In genomic region chr6:170554086-170554887, GRCh38 we compare ENCODE assay signal across 8 cellular contexts. TPM values are rescaled to one million over a fixed set of nuclear protein-coding genes. Genes with fewer than 3 reads are reported as not detected.
DNase-seq lines count a peak whose midpoint lies in the region; ATAC-seq and TF ChIP-seq lines count a peak whose summit lies in the region.

TSS of gene TBP (plus strand) at chr6:170554369. CDS start at chr6:170557030, 2,661 bp downstream.

- H3K9me3 Mint-ChIP-seq in activated T-helper 2 cell treated with anti-CD3 and anti-CD28 coated beads, Interferon-gamma antibody, Interleukin-2, Interleukin-4, amounts not matched to agents 10 μg/mL and 5 μg/mL and 100 μg/mL, durations not matched to agents 14 hours and 24 hours and 36 hours = no peaks in the 10 kb centered on the region
- H3K9me3 Mint-ChIP-seq in naive thymus-derived CD8-positive, alpha-beta T cell = no peaks in the 10 kb centered on the region

- POLR2A ChIA-PET in naive thymus-derived CD8-positive, alpha-beta T cell (lab: Charles Lee) = interaction anchor here (0.6 to 4.3 kb wide), 12 partner anchors 14 to 1341 kb away, joined by 3 to 59 read pairs (median 5); partner anchors contain the start of genes C6orf120, DYNLT2, ERMARD and FAM120B

- peaks cover 64% of the 10 kb centered on the region for H4K20me1 ChIP-seq in Loucy (ENCODE audit: insufficient read depth, low read length, poor library complexity, severe bottlenecking)

- H3K36me3 ChIP-seq in H7 (replicated peaks; ENCODE audit: control insufficient read depth, insufficient read depth, low read length) (peaks cover 4% of the 10 kb centered on the region; the same call in 1 of the 2 replicates), Loucy (ENCODE audit: insufficient read depth, low read length) (no peaks in the 10 kb centered on the region), RWPE2 (ENCODE audit: low read depth) (peaks cover 54% of the 10 kb centered on the region)

- no peaks in the 10 kb centered on the region for H3K27me3 Mint-ChIP-seq in activated T-helper 2 cell treated with anti-CD3 and anti-CD28 coated beads, Interferon-gamma antibody, Interleukin-2, Interleukin-4, amounts not matched to agents 10 μg/mL and 5 μg/mL and 100 μg/mL, durations not matched to agents 14 hours and 24 hours and 36 hours (ENCODE audit: low read depth)
- no peaks in the 10 kb centered on the region for H3K27me3 Mint-ChIP-seq in naive thymus-derived CD8-positive, alpha-beta T cell

- H3K4me1 ChIP-seq in Loucy (ENCODE audit: insufficient read depth, low read length, poor library complexity, severe bottlenecking) = peaks cover 56% of the 10 kb centered on the region
- peaks cover 11% of the 10 kb centered on the region for H3K4me1 ChIP-seq in RWPE2 (ENCODE audit: insufficient read depth, poor library complexity, severe bottlenecking)

- H3K4me3 ChIP-seq in H7 (ENCODE audit: insufficient read depth, low read depth, low read length) (peak within 1 kb of the TSS; percentile 85), Loucy (ENCODE audit: low read length, poor library complexity, severe bottlenecking) (peak within 1 kb of the TSS; percentile 95), RWPE2 (ENCODE audit: severe bottlenecking) (peak within 1 kb of the TSS; percentile 71)

- H3K36me3 Mint-ChIP-seq in activated T-helper 2 cell treated with anti-CD3 and anti-CD28 coated beads, Interferon-gamma antibody, Interleukin-2, Interleukin-4, amounts not matched to agents 10 μg/mL and 5 μg/mL and 100 μg/mL, durations not matched to agents 14 hours and 24 hours and 36 hours (ENCODE audit: low read depth) = peaks cover 41% of the 10 kb centered on the region
- H3K36me3 Mint-ChIP-seq in naive thymus-derived CD8-positive, alpha-beta T cell = peaks cover 0 to 43% (median 6%) of the 10 kb centered on the region in 3 donors

- H3K27ac ChIP-seq in RWPE2 (ENCODE audit: poor library complexity, severe bottlenecking) = peak within 1 kb of the TSS; percentile 52

- H3K4me3 Mint-ChIP-seq in activated T-helper 2 cell treated with anti-CD3 and anti-CD28 coated beads, Interferon-gamma antibody, Interleukin-2, Interleukin-4, amounts not matched to agents 10 μg/mL and 5 μg/mL and 100 μg/mL, durations not matched to agents 14 hours and 24 hours and 36 hours (ENCODE audit: low read depth) = no peak within 1 kb of the TSS
- no peak within 1 kb of the TSS for H3K4me3 Mint-ChIP-seq in naive thymus-derived CD8-positive, alpha-beta T cell

- H3K27ac Mint-ChIP-seq in activated T-helper 2 cell treated with anti-CD3 and anti-CD28 coated beads, Interferon-gamma antibody, Interleukin-2, Interleukin-4, amounts not matched to agents 10 μg/mL and 5 μg/mL and 100 μg/mL, durations not matched to agents 14 hours and 24 hours and 36 hours = no peak within 1 kb of the TSS
- H3K27ac Mint-ChIP-seq in naive thymus-derived CD8-positive, alpha-beta T cell = no peak within 1 kb of the TSS

- peak within 1 kb of the TSS; percentile 91 for H3K9ac ChIP-seq in Loucy (ENCODE audit: low read depth, low read length, poor library complexity, severe bottlenecking)

- H3K9me3 ChIP-seq in Loucy (ENCODE audit: insufficient read depth, low read depth, low read length) (no peaks in the 10 kb centered on the region), RWPE2 (ENCODE audit: severe bottlenecking) (no peaks in the 10 kb centered on the region)

- peaks cover 84% of the 10 kb centered on the region for H3K79me2 ChIP-seq in Loucy (ENCODE audit: insufficient read depth, low read length)

- no peaks in the 10 kb centered on the region for H3K9me2 ChIP-seq in Loucy (replicated peaks; ENCODE audit: low read depth, low read length)

- peaks cover 34% of the 10 kb centered on the region for H3K4me1 Mint-ChIP-seq in activated T-helper 2 cell treated with anti-CD3 and anti-CD28 coated beads, Interferon-gamma antibody, Interleukin-2, Interleukin-4, amounts not matched to agents 10 μg/mL and 5 μg/mL and 100 μg/mL, durations not matched to agents 14 hours and 24 hours and 36 hours (ENCODE audit: low read depth)
- H3K4me1 Mint-ChIP-seq in naive thymus-derived CD8-positive, alpha-beta T cell = peaks cover 21 to 45% (median 25%) of the 10 kb centered on the region in 4 donors

- peak within 1 kb of the TSS; percentile 94 for H3K4me2 ChIP-seq in Loucy (ENCODE audit: low read depth, low read length, poor library complexity, severe bottlenecking)

- TF ChIP-seq CTCF in Loucy (conservative IDR thresholded peaks at IDR 0.05; ENCODE audit: low read length) (no peak), RWPE2 (IDR thresholded peaks at IDR 0.05; ENCODE audit: poor library complexity, severe bottlenecking) (no peak)

- no peaks in the 10 kb centered on the region for H3K27me3 ChIP-seq in H7 (ENCODE audit: control insufficient read depth, insufficient read depth, low read length)
- H3K27me3 ChIP-seq in Loucy (ENCODE audit: insufficient read depth, low read length, poor library complexity, severe bottlenecking) = no peaks in the 10 kb centered on the region
- H3K27me3 ChIP-seq in RWPE2 (ENCODE audit: insufficient read depth, poor library complexity, severe bottlenecking) = no peaks in the 10 kb centered on the region

- ATAC-seq in RWPE2 (ENCODE audit: low read depth) = peak; percentile 95
- ATAC-seq in naive thymus-derived CD8-positive, alpha-beta T cell = peak; percentile 88 to 90

- no peaks in the 10 kb centered on the region; the same call in 1 of the 2 replicates for H3F3A ChIP-seq in Loucy (ENCODE audit: low read depth)

- H2AFZ ChIP-seq in Loucy (ENCODE audit: low read length) = peak within 1 kb of the TSS; percentile 99

- intact Hi-C loops in activated T-helper 2 cell treated with anti-CD3 and anti-CD28 coated beads, Interferon-gamma antibody, Interleukin-2, Interleukin-4, amounts not matched to agents 10 μg/mL and 5 μg/mL and 100 μg/mL, durations not matched to agents 14 hours and 24 hours and 36 hours (cut with micrococcal nuclease) = loop anchor here (1.0 to 2.0 kb wide), 5 partner anchors 30 to 852 kb away; partner anchors contain the start of genes C6orf120, DYNLT2, ERMARD and FAM120B

- DNase-seq in ELR (ENCODE audit: low read depth) = peak; percentile 99
- peak; percentile 91 for DNase-seq in H7
- peak; percentile 96 for DNase-seq in RWPE2 (ENCODE audit: low spot score)
- DNase-seq in activated T-helper 2 cell treated with anti-CD3 and anti-CD28 coated beads, Interferon-gamma antibody, Interleukin-2, Interleukin-4, amounts not matched to agents 10 μg/mL and 5 μg/mL and 100 μg/mL, durations not matched to agents 14 hours and 24 hours and 36 hours (ENCODE audit: low spot score) = peak; percentile 96
- peak; percentile 99 for DNase-seq in fibroblast of peridontal ligament (ENCODE audit: extremely low read depth)
- DNase-seq in naive thymus-derived CD8-positive, alpha-beta T cell = peak; percentile 87 to 99 (median 97)
- peak; percentile 94 to 97 (median 96) for DNase-seq in stimulated activated naive CD4-positive, alpha-beta T cell (lab: John Stamatoyannopoulos, UW)

RNA-seq across cellular contexts. Expression of gene TBP, which starts in this region (rescaled TPM):
- 20.8 and 23.4 TPM in 2 replicates for total RNA-seq in H7 (2014; rRNA removed; shearing (Covaris generic))
- total RNA-seq in activated T-helper 2 cell treated with anti-CD3 and anti-CD28 coated beads, Interferon-gamma antibody, Interleukin-2, Interleukin-4, amounts not matched to agents 10 μg/mL and 5 μg/mL and 100 μg/mL, durations not matched to agents 14 hours and 24 hours and 36 hours = 26.4 and 27.8 TPM in 2 replicates
- total RNA-seq in naive thymus-derived CD8-positive, alpha-beta T cell = 10 to 100 TPM; 32.7 to 34.5 TPM
- polyA plus RNA-seq in naive thymus-derived CD8-positive, alpha-beta T cell = 10 to 100 TPM; 13.8 to 25.6 (median 17.1) TPM

Comparison
In these comparisons a context has a peak if more than half of its experiments do, and no peak if none do; other contexts are left out.
1. Peak in every context shown above with its lines: DNase-seq, ATAC-seq, H3K4me3 ChIP-seq and H3K27ac ChIP-seq.